In the genomic region with DNA sequence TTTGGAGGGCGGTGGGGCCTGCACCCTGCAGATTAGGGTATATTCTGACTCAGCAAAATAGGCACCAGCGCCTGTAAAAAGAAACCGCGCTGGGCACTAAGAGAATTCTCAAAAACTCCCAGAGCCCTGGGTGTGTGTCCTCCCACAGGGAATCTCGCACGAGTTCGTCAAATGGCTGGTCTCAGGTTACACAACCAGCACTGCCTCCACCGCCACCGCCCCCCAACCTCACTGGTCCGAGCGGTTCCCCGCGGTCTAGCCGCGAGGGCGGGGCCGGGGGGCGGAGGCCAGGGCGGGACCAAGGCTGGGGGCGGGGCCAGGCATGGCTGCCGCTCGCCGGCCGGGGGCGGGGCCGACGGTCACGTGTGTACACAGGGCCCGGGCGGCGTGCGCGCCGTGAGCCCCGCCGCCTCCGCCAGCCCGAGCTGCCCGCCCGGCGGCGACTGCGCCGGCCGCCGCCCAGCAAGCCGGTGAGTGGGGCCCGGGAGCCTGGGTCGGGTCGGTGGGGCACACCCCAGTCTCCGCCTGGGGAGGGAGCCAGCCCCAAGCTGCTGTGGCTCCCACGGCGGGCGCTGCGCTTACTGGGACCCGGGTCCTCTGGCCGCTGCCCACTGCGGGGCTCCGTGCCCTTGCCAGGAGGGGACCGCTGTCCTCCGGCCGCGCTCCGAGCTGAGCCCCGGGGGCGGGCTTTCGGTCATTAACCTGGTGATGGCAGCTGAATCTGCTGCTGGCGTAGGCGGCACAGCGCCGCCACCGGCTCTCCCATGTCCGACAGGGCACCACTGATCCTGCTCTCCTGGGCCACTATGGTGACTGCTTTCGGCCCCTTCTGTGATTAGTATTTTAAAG, we compare ENCODE assay signal across 8 cellular contexts. TPM values are rescaled to one million over a fixed set of nuclear protein-coding genes. Genes with fewer than 3 reads are reported as not detected.
DNase-seq lines count a peak whose midpoint lies in the region; ATAC-seq and TF ChIP-seq lines count a peak whose summit lies in the region.

A gene with protein sequence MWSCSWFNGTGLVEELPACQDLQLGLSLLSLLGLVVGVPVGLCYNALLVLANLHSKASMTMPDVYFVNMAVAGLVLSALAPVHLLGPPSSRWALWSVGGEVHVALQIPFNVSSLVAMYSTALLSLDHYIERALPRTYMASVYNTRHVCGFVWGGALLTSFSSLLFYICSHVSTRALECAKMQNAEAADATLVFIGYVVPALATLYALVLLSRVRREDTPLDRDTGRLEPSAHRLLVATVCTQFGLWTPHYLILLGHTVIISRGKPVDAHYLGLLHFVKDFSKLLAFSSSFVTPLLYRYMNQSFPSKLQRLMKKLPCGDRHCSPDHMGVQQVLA (plus strand): TSS at position 358 of the 849 bp plus-strand sequence. CDS start 12,970 bp downstream, outside the sequence.

- no peaks in the 10 kb centered on the region for H3K36me3 ChIP-seq in BLaER1

- intact Hi-C loops in activated CD4-positive, alpha-beta T cell treated with anti-CD3 and anti-CD28 coated beads for 36 hours (cut with DNase I, micrococcal nuclease) = loop anchor here in 1 of 2 experiments (5.0 to 10.0 kb wide), 13 partner anchors 67 to 1798 kb away; a partner anchor contains a TSS

- no peaks in the 10 kb centered on the region for H3K9me3 Mint-ChIP-seq in activated CD4-positive, alpha-beta T cell treated with anti-CD3 and anti-CD28 coated beads for 36 hours (ENCODE audit: low read depth)

- H3K27me3 Mint-ChIP-seq in activated CD4-positive, alpha-beta T cell treated with anti-CD3 and anti-CD28 coated beads for 36 hours = no peaks in the 10 kb centered on the region

- H3K4me2 ChIP-seq in BLaER1 = peak within 1 kb of the TSS; percentile 100

- peaks cover 3% of the 10 kb centered on the region for H3K36me3 Mint-ChIP-seq in activated CD4-positive, alpha-beta T cell treated with anti-CD3 and anti-CD28 coated beads for 36 hours (ENCODE audit: low read depth)

- DNase-seq in NCI-H510A (lab: John Stamatoyannopoulos, UW) (peak; percentile 48), choroid plexus epithelial cell (ENCODE audit: low read depth) (peak; percentile 97), left kidney (ENCODE audit: low read depth, low spot score) (peak; percentile 99)
- DNase-seq in activated CD4-positive, alpha-beta T cell treated with anti-CD3 and anti-CD28 coated beads for 36 hours = peak; percentile 96
- DNase-seq in stimulated activated CD4-positive, alpha-beta T cell treated with anti-CD3 and anti-CD28 coated beads, Interleukin-1b, Interleukin-23, amount 100 ng/mL, for 48 hours = peak; percentile 89

- peak; percentile 89 for ATAC-seq in HG03432 (IDR thresholded peaks at IDR 0.05; ENCODE audit: unreplicated experiment)
- peak; percentile 88 for ATAC-seq in activated CD4-positive, alpha-beta T cell treated with anti-CD3 and anti-CD28 coated beads for 36 hours

- H3K27me3 ChIP-seq in BLaER1 = no peaks in the 10 kb centered on the region; the same call in 1 of the 2 replicates

- H3K4me3 ChIP-seq in BLaER1 = peak within 1 kb of the TSS; percentile 77
- H3K4me3 ChIP-seq in choroid plexus epithelial cell (ENCODE audit: low read depth, low read length) = peak within 1 kb of the TSS; percentile 69

- peaks cover 77% of the 10 kb centered on the region for H3K4me1 ChIP-seq in BLaER1

- peaks cover 54% of the 10 kb centered on the region for H4K20me1 ChIP-seq in BLaER1

- peak within 1 kb of the TSS; percentile 72 for H3K27ac ChIP-seq in BLaER1

- POLR2A ChIA-PET in activated CD4-positive, alpha-beta T cell treated with anti-CD3 and anti-CD28 coated beads for 36 hours (lab: Charles Lee) = no interaction called here

- TF ChIP-seq CTCF in choroid plexus epithelial cell (conservative IDR thresholded peaks at IDR 0.05; ENCODE audit: low read depth, low read length) = peak; percentile 70

- H3K27ac Mint-ChIP-seq in activated CD4-positive, alpha-beta T cell treated with anti-CD3 and anti-CD28 coated beads for 36 hours = peak within 1 kb of the TSS; percentile 73

- H3K4me1 Mint-ChIP-seq in activated CD4-positive, alpha-beta T cell treated with anti-CD3 and anti-CD28 coated beads for 36 hours = peaks cover 61% of the 10 kb centered on the region

- peak within 1 kb of the TSS; percentile 78 for H3K4me3 Mint-ChIP-seq in activated CD4-positive, alpha-beta T cell treated with anti-CD3 and anti-CD28 coated beads for 36 hours

- TF ChIP-seq POLR2A in GM19193 (IDR thresholded peaks at IDR 0.05; ENCODE audit: extremely low read depth, insufficient read depth, insufficient read length) = peak; percentile 49

- H3K9ac ChIP-seq in BLaER1 = peak within 1 kb of the TSS; percentile 75

- CTCF ChIA-PET in activated CD4-positive, alpha-beta T cell treated with anti-CD3 and anti-CD28 coated beads for 36 hours (lab: Charles Lee) = interaction anchor here (0.5 to 2.7 kb wide), 11 partner anchors 10 to 756 kb away, joined by 3 to 15 read pairs (median 3); no protein-coding TSS in a partner anchor

- no peaks in the 10 kb centered on the region for H3K9me3 ChIP-seq in BLaER1

RNA-seq across cellular contexts. Expression of the gene that starts here (rescaled TPM):
- 1 to 10 TPM; 4.7 to 5.6 TPM for total RNA-seq in activated CD4-positive, alpha-beta T cell treated with anti-CD3 and anti-CD28 coated beads for 36 hours

Comparison
In these comparisons a context has a peak if more than half of its experiments do, and no peak if none do; other contexts are left out.
1. Peak in every context shown above with its lines: DNase-seq, ATAC-seq, H3K4me3 ChIP-seq and H3K27ac ChIP-seq.
2. DNase-seq: peak in every context shown above with its lines; median percentile 99 in left kidney; 97 in choroid plexus epithelial cell; 96 in activated CD4-positive, alpha-beta T cell treated with anti-CD3 and anti-CD28 coated beads for 36 hours; 89 in stimulated activated CD4-positive, alpha-beta T cell treated with anti-CD3 and anti-CD28 coated beads, Interleukin-1b, Interleukin-23, amount 100 ng/mL, for 48 hours; 48 in NCI-H510A.